1 cellular context compared by ENCODE assay signal in the genomic region with DNA sequence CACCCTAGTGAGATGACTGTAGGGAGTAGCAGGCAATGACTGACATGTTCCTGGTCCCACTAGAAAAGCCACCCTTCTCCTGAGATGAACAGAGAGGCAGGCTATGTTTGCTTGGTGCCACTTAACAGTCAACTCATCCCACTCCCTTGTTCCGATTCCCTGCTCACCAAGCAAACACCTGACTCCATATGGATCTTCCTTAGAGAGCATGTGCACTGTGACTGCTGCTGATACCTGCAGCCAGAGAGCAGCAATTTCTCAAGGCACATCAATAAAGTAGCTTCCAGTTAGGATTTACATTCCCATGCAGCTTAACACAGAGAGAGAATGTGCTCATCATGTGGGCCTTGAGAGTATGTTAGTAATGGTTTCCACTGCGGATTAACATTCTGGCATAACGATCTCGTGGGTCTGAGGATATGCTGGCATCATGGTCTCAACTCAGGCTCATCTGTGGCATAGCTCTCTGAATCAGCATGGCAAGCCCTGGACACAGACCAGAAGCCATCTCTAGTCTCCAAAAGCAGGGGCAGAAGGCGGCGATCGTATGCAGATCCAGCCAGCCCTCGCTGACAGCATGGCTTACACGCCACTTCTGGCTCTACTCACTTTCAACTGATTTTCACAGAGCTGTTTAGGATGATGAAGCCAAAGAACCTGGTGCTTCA.
TF ChIP-seq lines count a peak whose summit lies in the region.

No MANE protein-coding gene starts in this region.

TF ChIP-seq in HepG2, 621 proteins besides CTCF, POLR2A, EP300 and RAD21:
- TF ChIP-seq SIN3A (IDR thresholded peaks at IDR 0.05; ENCODE audit: borderline replicate concordance, low read depth, low read length): no peak
- TF ChIP-seq ZBTB7A (CRISPR knock-in tag; IDR thresholded peaks at IDR 0.05): no peak
- TF ChIP-seq TAF1 (CRISPR knock-in tag; IDR thresholded peaks at IDR 0.05): no peak
- TF ChIP-seq ZNF484 (CRISPR knock-in tag; IDR thresholded peaks at IDR 0.05; ENCODE audit: borderline replicate concordance, low read depth): peak; percentile 11; the same call in 1 of the 2 replicates
- TF ChIP-seq HDAC2 (CRISPR knock-in tag; IDR thresholded peaks at IDR 0.05): no peak
- peak; percentile 81 for TF ChIP-seq BCL6 (CRISPR knock-in tag; IDR thresholded peaks at IDR 0.05)
- no peak for TF ChIP-seq EHMT2 (IDR thresholded peaks at IDR 0.05; ENCODE audit: borderline replicate concordance, low read depth, low read length)
- TF ChIP-seq, protein P1, sequence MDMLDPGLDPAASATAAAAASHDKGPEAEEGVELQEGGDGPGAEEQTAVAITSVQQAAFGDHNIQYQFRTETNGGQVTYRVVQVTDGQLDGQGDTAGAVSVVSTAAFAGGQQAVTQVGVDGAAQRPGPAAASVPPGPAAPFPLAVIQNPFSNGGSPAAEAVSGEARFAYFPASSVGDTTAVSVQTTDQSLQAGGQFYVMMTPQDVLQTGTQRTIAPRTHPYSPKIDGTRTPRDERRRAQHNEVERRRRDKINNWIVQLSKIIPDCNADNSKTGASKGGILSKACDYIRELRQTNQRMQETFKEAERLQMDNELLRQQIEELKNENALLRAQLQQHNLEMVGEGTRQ (IDR thresholded peaks at IDR 0.05; ENCODE audit: low read depth, low read length): no peak
- TF ChIP-seq, protein P1 (CRISPR knock-in tag; IDR thresholded peaks at IDR 0.05; ENCODE audit: borderline replicate concordance): no peak
- no peak for TF ChIP-seq SMAD3 (CRISPR knock-in tag; IDR thresholded peaks at IDR 0.05)
- 0 out of 2 replicates have a peak, but pooled peaks have one; percentile 57 for TF ChIP-seq ZXDC (CRISPR knock-in tag; IDR thresholded peaks at IDR 0.05)
- no peak for TF ChIP-seq MTF1 (CRISPR knock-in tag; IDR thresholded peaks at IDR 0.05)
- no peak for TF ChIP-seq ZNF615 (CRISPR knock-in tag; IDR thresholded peaks at IDR 0.05; ENCODE audit: borderline replicate concordance)
- no peak for TF ChIP-seq SP4 (CRISPR knock-in tag; IDR thresholded peaks at IDR 0.05)
- TF ChIP-seq MTA3 (CRISPR knock-in tag; IDR thresholded peaks at IDR 0.05): no peak
- TF ChIP-seq ASH2L (IDR thresholded peaks at IDR 0.05; ENCODE audit: insufficient read length, low read depth, low read length): no peak
- TF ChIP-seq ZNF816 (CRISPR knock-in tag; IDR thresholded peaks at IDR 0.05; ENCODE audit: borderline replicate concordance): no peak
- 0 out of 2 replicates have a peak, but pooled peaks have one; percentile 44 for TF ChIP-seq ZBTB38 (CRISPR knock-in tag; IDR thresholded peaks at IDR 0.05)
- TF ChIP-seq KAT7 (CRISPR knock-in tag; IDR thresholded peaks at IDR 0.05; ENCODE audit: borderline replicate concordance): no peak
- TF ChIP-seq GTF3A (CRISPR knock-in tag; conservative IDR thresholded peaks at IDR 0.05): no peak
- no peak for TF ChIP-seq ZNF234 (CRISPR knock-in tag; conservative IDR thresholded peaks at IDR 0.05)
- TF ChIP-seq TBP (CRISPR knock-in tag; IDR thresholded peaks at IDR 0.05): no peak
- TF ChIP-seq ARID4A (CRISPR knock-in tag; IDR thresholded peaks at IDR 0.05; ENCODE audit: borderline replicate concordance): peak; percentile 20; the same call in 1 of the 2 replicates
- TF ChIP-seq ZNF652 (CRISPR knock-in tag; IDR thresholded peaks at IDR 0.05; ENCODE audit: borderline replicate concordance, low read depth): no peak
- no peak for TF ChIP-seq GLI4 (CRISPR knock-in tag; IDR thresholded peaks at IDR 0.05; ENCODE audit: borderline replicate concordance)
- no peak for TF ChIP-seq E2F5 (CRISPR knock-in tag; conservative IDR thresholded peaks at IDR 0.05)
- TF ChIP-seq REPIN1 (CRISPR knock-in tag; IDR thresholded peaks at IDR 0.05; ENCODE audit: borderline replicate concordance, low read depth): no peak
- no peak for TF ChIP-seq NFATC3 (CRISPR knock-in tag; IDR thresholded peaks at IDR 0.05)
- no peak for TF ChIP-seq HHEX (CRISPR knock-in tag; IDR thresholded peaks at IDR 0.05)
- TF ChIP-seq SAFB2 (CRISPR knock-in tag; IDR thresholded peaks at IDR 0.05; ENCODE audit: borderline replicate concordance, low read depth): no peak
- TF ChIP-seq MIER3 (CRISPR knock-in tag; IDR thresholded peaks at IDR 0.05; ENCODE audit: borderline replicate concordance): no peak
- TF ChIP-seq, protein P2, sequence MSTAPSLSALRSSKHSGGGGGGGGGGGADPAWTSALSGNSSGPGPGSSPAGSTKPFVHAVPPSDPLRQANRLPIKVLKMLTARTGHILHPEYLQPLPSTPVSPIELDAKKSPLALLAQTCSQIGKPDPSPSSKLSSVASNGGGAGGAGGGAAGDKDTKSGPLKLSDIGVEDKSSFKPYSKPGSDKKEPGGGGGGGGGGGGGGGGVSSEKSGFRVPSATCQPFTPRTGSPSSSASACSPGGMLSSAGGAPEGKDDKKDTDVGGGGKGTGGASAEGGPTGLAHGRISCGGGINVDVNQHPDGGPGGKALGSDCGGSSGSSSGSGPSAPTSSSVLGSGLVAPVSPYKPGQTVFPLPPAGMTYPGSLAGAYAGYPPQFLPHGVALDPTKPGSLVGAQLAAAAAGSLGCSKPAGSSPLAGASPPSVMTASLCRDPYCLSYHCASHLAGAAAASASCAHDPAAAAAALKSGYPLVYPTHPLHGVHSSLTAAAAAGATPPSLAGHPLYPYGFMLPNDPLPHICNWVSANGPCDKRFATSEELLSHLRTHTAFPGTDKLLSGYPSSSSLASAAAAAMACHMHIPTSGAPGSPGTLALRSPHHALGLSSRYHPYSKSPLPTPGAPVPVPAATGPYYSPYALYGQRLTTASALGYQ (CRISPR knock-in tag; IDR thresholded peaks at IDR 0.05): no peak
